ENCODE assay signal across 14 cellular contexts in genomic region chr14:105325303-105325702, GRCh38. TPM values are rescaled to one million over a fixed set of nuclear protein-coding genes. Genes with fewer than 3 reads are reported as not detected.
A peak's percentile ranks its signal among the peaks of the same experiment; 100 is the strongest.
DNase-seq lines count a peak whose midpoint lies in the region; TF ChIP-seq lines count a peak whose summit lies in the region.
"Had no signal": no experiment of that assay in that cellular context is flagged by ENCODE, and none has a peak within 500 bp of the region (broad histone marks: within the 10 kb centered on the region; RNA-seq: fewer than 3 reads in every experiment).

No MANE protein-coding gene starts in this region.

- TF ChIP-seq EP300 in transverse colon (IDR thresholded peaks at IDR 0.05; ENCODE audit: low read depth), result no peak

- peaks cover 0 to 1% (median 0%) of the 10 kb centered on the region in 11 experiments; a peak in 1 of 22 replicates for H3K9me3 ChIP-seq in BLaER1 treated with 17β-estradiol and CSF1 and Interleukin-3, amounts not matched to agents 10 nM and 100 nM (replicated peaks in 1 of 11)
- no peaks in the 10 kb centered on the region for H3K9me3 ChIP-seq in neural progenitor cell (ENCODE audit: low read depth)
- no peaks in the 10 kb centered on the region for H3K9me3 ChIP-seq in transverse colon

- H3K27me3 ChIP-seq in BLaER1 treated with 17β-estradiol and CSF1 and Interleukin-3, amounts not matched to agents 10 nM and 100 nM, result no peaks in the 10 kb centered on the region
- no peaks in the 10 kb centered on the region for H3K27me3 ChIP-seq in GM06990 (replicated peaks; ENCODE audit: control insufficient read depth, insufficient read depth, low read length)
- no peaks in the 10 kb centered on the region for H3K27me3 ChIP-seq in neural progenitor cell
- H3K27me3 ChIP-seq in brain microvascular endothelial cell (replicated peaks), result no peaks in the 10 kb centered on the region
- no peaks in the 10 kb centered on the region for H3K27me3 ChIP-seq in transverse colon

- H3K36me3 ChIP-seq in BLaER1 treated with 17β-estradiol and CSF1 and Interleukin-3, amounts not matched to agents 10 nM and 100 nM, result peaks cover 0 to 12% (median 0%) of the 10 kb centered on the region in 11 experiments; a peak in 7 of 22 replicates
- no peaks in the 10 kb centered on the region for H3K36me3 ChIP-seq in GM06990 (ENCODE audit: control insufficient read depth, insufficient read depth, low read length)
- no peaks in the 10 kb centered on the region for H3K36me3 ChIP-seq in neural progenitor cell
- no peaks in the 10 kb centered on the region for H3K36me3 ChIP-seq in brain microvascular endothelial cell (replicated peaks)
- H3K36me3 ChIP-seq in transverse colon, result no peaks in the 10 kb centered on the region

- intact Hi-C loops in transverse colon (cut with DNase I; ENCODE audit: low total_unique reads), result no loop called here

- 92% methylated on average over 9 of the region's 9 CpGs; no CpG with 5 or more reads in 1 of the 2 donors for WGBS in transverse colon (ENCODE audit: low coverage in 1 of 2), 2 donors

- no peak overlapping the region for H3K4me3 ChIP-seq in BLaER1 treated with 17β-estradiol and CSF1 and Interleukin-3, amounts not matched to agents 10 nM and 100 nM
- H3K4me3 ChIP-seq in GM06990 (replicated peaks; ENCODE audit: low read depth, low read length) (no peak overlapping the region), coronary artery (no peak overlapping the region), neural progenitor cell (no peak overlapping the region), brain microvascular endothelial cell (ENCODE audit: low read depth, low read length) (no peak overlapping the region), transverse colon (no peak overlapping the region)

- no peak for TF ChIP-seq CTCF in GM06990 (IDR thresholded peaks at IDR 0.05; ENCODE audit: insufficient read depth, low read length, poor library complexity, severe bottlenecking)
- no peak for TF ChIP-seq CTCF in coronary artery (IDR thresholded peaks at IDR 0.05)
- TF ChIP-seq CTCF in neural progenitor cell (IDR thresholded peaks at IDR 0.05), result no peak
- no peak for TF ChIP-seq CTCF in brain microvascular endothelial cell (IDR thresholded peaks at IDR 0.05; ENCODE audit: low read depth, low read length, missing control alignments)
- no peak for TF ChIP-seq CTCF in transverse colon (IDR thresholded peaks at IDR 0.05)

- no peak overlapping the region for H3K4me3 Mint-ChIP-seq in neural progenitor cell
- H3K4me3 Mint-ChIP-seq: CD14-positive monocyte had no signal

- peaks cover 17% of the 10 kb centered on the region for H3F3A ChIP-seq in neural progenitor cell (ENCODE audit: low read depth)

- peak overlapping the region; percentile 57 to 95 (median 87) for H3K4me2 ChIP-seq in BLaER1 treated with 17β-estradiol and CSF1 and Interleukin-3, amounts not matched to agents 10 nM and 100 nM
- no peak overlapping the region for H3K4me2 ChIP-seq in neural progenitor cell

- peaks cover 7% of the 10 kb centered on the region for H3K27me3 Mint-ChIP-seq in neural progenitor cell (ENCODE audit: insufficient read depth, low read depth)

- DNase-seq in GM06990 (ENCODE audit: extremely low read depth, insufficient read length) (peak; percentile 3), coronary artery (ENCODE audit: low spot score) (peak; percentile 70), neural progenitor cell (ENCODE audit: low spot score) (peak; percentile 1), brain microvascular endothelial cell (no peak), transverse colon (no peak)
- no peak for DNase-seq in activated CD4-positive, alpha-beta T cell treated with anti-CD3 and anti-CD28 coated beads, Interleukin-2, amount 50 U/mL, for 48 hours
- DNase-seq: ACHN, DMS79 treated with DMSO at 0.1 percent for 48 hours, NCI-H1092 treated with DMSO at 0.1 percent for 48 hours, NCI-H146, NCI-H2081, NCI-H446 treated with DMSO at 0.1 percent for 48 hours had no signal

- in situ Hi-C loops in brain microvascular endothelial cell (cut with HindIII; ENCODE audit: low pct_ligation_motif_present, low sequenced_read_pairs) (no loop called here), transverse colon (cut with MboI; ENCODE audit: low pct_ligation_motif_present in 1 of 4, low pct_unique_long_range_greater_than_20kb in 1 of 4, low sequenced_read_pairs in 3 of 4) (no loop called here)

- no peak overlapping the region for H2AFZ ChIP-seq in neural progenitor cell (replicated peaks)

- no peak overlapping the region for H3K27ac Mint-ChIP-seq in neural progenitor cell

- no peaks in the 10 kb centered on the region for H3K9me3 Mint-ChIP-seq in neural progenitor cell

- H4K20me1 ChIP-seq in BLaER1 treated with 17β-estradiol and CSF1 and Interleukin-3, amounts not matched to agents 10 nM and 100 nM, result peaks cover 85 to 100% (median 93%) of the 10 kb centered on the region in 11 experiments
- peaks cover 80% of the 10 kb centered on the region for H4K20me1 ChIP-seq in neural progenitor cell (ENCODE audit: low read depth)

- H3K9ac ChIP-seq in BLaER1 treated with 17β-estradiol and CSF1 and Interleukin-3, amounts not matched to agents 10 nM and 100 nM, result 0 out of 22 replicates have a peak overlapping the region, but pooled peaks of 2 of the 11 experiments have one; percentile 31 to 33
- H3K9ac ChIP-seq in neural progenitor cell, result no peak overlapping the region

- peaks cover 12% of the 10 kb centered on the region for H3K36me3 Mint-ChIP-seq in neural progenitor cell

- H3K4me1 ChIP-seq in BLaER1 treated with 17β-estradiol and CSF1 and Interleukin-3, amounts not matched to agents 10 nM and 100 nM, result peaks cover 72 to 84% (median 82%) of the 10 kb centered on the region in 10 experiments
- peaks cover 32% of the 10 kb centered on the region for H3K4me1 ChIP-seq in neural progenitor cell
- H3K4me1 ChIP-seq in transverse colon, result peaks cover 0 to 22% (median 5%) of the 10 kb centered on the region in 4 donors

- no peak overlapping the region; a peak in 1 of 22 replicates for H3K27ac ChIP-seq in BLaER1 treated with 17β-estradiol and CSF1 and Interleukin-3, amounts not matched to agents 10 nM and 100 nM
- H3K27ac ChIP-seq in coronary artery (no peak overlapping the region), neural progenitor cell (no peak overlapping the region), brain microvascular endothelial cell (no peak overlapping the region), transverse colon (no peak overlapping the region)

- TF ChIP-seq POLR2A in transverse colon (IDR thresholded peaks at IDR 0.05), result no peak

- H3K79me2 ChIP-seq in neural progenitor cell (ENCODE audit: low read depth), result peaks cover 46% of the 10 kb centered on the region

- H3K4me1 Mint-ChIP-seq in neural progenitor cell, result peaks cover 44% of the 10 kb centered on the region

RNA-seq across cellular contexts. Expression of gene PACS2, which starts 10.8 kb away (rescaled TPM):
- total RNA-seq in neural progenitor cell (ENCODE audit: low replicate concordance) (22.5 and 41.2 TPM in 2 replicates), transverse colon (100 to 1,000 TPM in 2 of 4 donors, 10 to 100 TPM in 2; 63.0 to 249 (median 135) TPM)

RNA-seq across cellular contexts. Expression of gene BRF1, which starts 24.5 kb away (rescaled TPM):
- total RNA-seq in neural progenitor cell (ENCODE audit: low replicate concordance) (16.9 and 40.5 TPM in 2 replicates), transverse colon (10 to 100 TPM; 36.2 to 93.9 (median 62.6) TPM)

Comparison
In these comparisons a context has a peak if more than half of its experiments do, and no peak if none do; other contexts are left out.
1. DNase-seq: peak in GM06990 (single experiment), coronary artery (single experiment) and neural progenitor cell (single experiment); none in brain microvascular endothelial cell (single experiment), transverse colon (single experiment) and activated CD4-positive, alpha-beta T cell treated with anti-CD3 and anti-CD28 coated beads, Interleukin-2, amount 50 U/mL, for 48 hours (0 of 2).